ENCODE assay signal across 12 cellular contexts in genomic region chr11:122192634-122193245, GRCh38.
DNase-seq lines count a peak whose midpoint lies in the region; ATAC-seq, FAIRE-seq and TF ChIP-seq lines count a peak whose summit lies in the region.
"Had no signal": no experiment of that assay in that cellular context is flagged by ENCODE, and none has a peak within 500 bp of the region (broad histone marks: within the 10 kb centered on the region; RNA-seq: fewer than 3 reads in every experiment).

No MANE protein-coding gene starts in this region.

- no peaks in the 10 kb centered on the region for H3K36me3 ChIP-seq in GM12878 (ENCODE audit: control insufficient read depth in 2 of 2, insufficient read depth in 2 of 2, low read length in 1 of 2)
- H3K36me3 ChIP-seq in mesenchymal stem cell (ENCODE audit: control insufficient read depth in 1 of 2, insufficient read depth in 2 of 2, low read depth in 1 of 2, low read length in 2 of 2) = peaks cover 0 to 17% of the 10 kb centered on the region in 2 experiments
- no peaks in the 10 kb centered on the region for H3K36me3 ChIP-seq in kidney (ENCODE audit: control insufficient read depth in 1 of 2, insufficient read depth in 2 of 2, low read length in 2 of 2)

- H2BK5ac ChIP-seq in mesenchymal stem cell (ENCODE audit: low read depth, low read length, poor library complexity, severe bottlenecking) = no peak overlapping the region

- ATAC-seq in GM12878 (peak; percentile 24), HG03342 (IDR thresholded peaks at IDR 0.05; ENCODE audit: unreplicated experiment) (no peak)
- ATAC-seq: naive thymus-derived CD4-positive, alpha-beta T cell had no signal

- DNase-seq in EL (peak; percentile 61), HT1080 (ENCODE audit: low read depth) (peak; percentile 81), GM12878 (ENCODE audit: low read depth, low spot score) (no peak), mesenchymal stem cell (peak; percentile 73), GM19240 (ENCODE audit: insufficient read length, low spot score) (no peak), kidney (no peak), NCI-H1417 treated with DMSO at 0.1 percent for 48 hours (lab: John Stamatoyannopoulos, UW) (no peak)
- DNase-seq: GOT3; naive thymus-derived CD4-positive, alpha-beta T cell; NCI-H2171 had no signal

- H2AFZ ChIP-seq in GM12878 (ENCODE audit: control insufficient read depth, low read depth, low read length) (no peak overlapping the region), mesenchymal stem cell (ENCODE audit: low read depth, low read length) (no peak overlapping the region)

- CTCF ChIA-PET in GM12878 (lab: Yijun Ruan, JAX) = no interaction called here

- no peak for TF ChIP-seq POLR2A in GM12878 (IDR thresholded peaks at IDR 0.05; ENCODE audit: low read depth, low read length)

- no peak overlapping the region for H3K4ac ChIP-seq in mesenchymal stem cell (ENCODE audit: low read depth in 1 of 2, low read length in 2 of 2)

- H3K27ac ChIP-seq in GM12878 (ENCODE audit: control insufficient read depth, insufficient read depth) (no peak overlapping the region), mesenchymal stem cell (ENCODE audit: low read length, poor library complexity, severe bottlenecking) (peak overlapping the region; percentile 1), kidney (ENCODE audit: low read depth in 2 of 2, low read length in 2 of 2) (no peak overlapping the region)
- H3K27ac ChIP-seq: KMS-11 had no signal

- H2BK15ac ChIP-seq in mesenchymal stem cell (ENCODE audit: low read depth, poor library complexity, severe bottlenecking) = no peak overlapping the region

- SMC1A ChIA-PET in GM12878 (lab: Charles Lee; ENCODE audit: uncharacterized antibody, unreplicated experiment) = interaction anchor here (0.6 kb wide), 1 partner anchor 408 kb away, joined by 3 read pairs; no protein-coding TSS in a partner anchor

- H3K27me3 ChIP-seq in GM12878 (replicated peaks in 1 of 2; ENCODE audit: control insufficient read depth in 2 of 2, insufficient read depth in 2 of 2, low read length in 1 of 2) (no peaks in the 10 kb centered on the region), mesenchymal stem cell (ENCODE audit: control insufficient read depth in 1 of 2, insufficient read depth in 1 of 2, low read length in 2 of 2) (no peaks in the 10 kb centered on the region)

- WGBS in GM12878 (ENCODE audit: insufficient coverage, insufficient replicate concordance, low lambda C conversion rate, missing lambda C conversion rate) = 2% methylated on average over 3 of the region's 3 CpGs
- WGBS in mesenchymal stem cell = 34% methylated on average over 3 of the region's 3 CpGs

- RAD21 ChIA-PET in GM12878 (lab: Charles Lee; ENCODE audit: unreplicated experiment) = no interaction called here

- H4K8ac ChIP-seq in mesenchymal stem cell (ENCODE audit: low read length) = peak overlapping the region; percentile 45

- H3K4me1 ChIP-seq in GM12878 (ENCODE audit: control insufficient read depth, insufficient read depth, low read length) = no peaks in the 10 kb centered on the region
- peaks cover 1% of the 10 kb centered on the region for H3K4me1 ChIP-seq in mesenchymal stem cell (ENCODE audit: control insufficient read depth, insufficient read depth, low read depth, low read length)
- no peaks in the 10 kb centered on the region for H3K4me1 ChIP-seq in kidney (ENCODE audit: control insufficient read depth in 1 of 2, insufficient read depth in 1 of 2, low read depth in 1 of 2, low read length in 2 of 2)

- H3K9ac ChIP-seq in GM12878 (ENCODE audit: control insufficient read depth, insufficient read depth, low read length) = no peak overlapping the region
- peak overlapping the region; percentile 65 for H3K9ac ChIP-seq in mesenchymal stem cell (ENCODE audit: low read length)
- no peak overlapping the region for H3K9ac ChIP-seq in kidney (ENCODE audit: low read length in 2 of 2)
- H3K9ac ChIP-seq: KMS-11 had no signal

- peak overlapping the region; percentile 37 to 75 for H2BK12ac ChIP-seq in mesenchymal stem cell (ENCODE audit: low read length in 2 of 2)

- no peak for TF ChIP-seq CTCF in GM12878 (IDR thresholded peaks at IDR 0.05 in 2 of 3, conservative IDR thresholded peaks at IDR 0.05 in 1 of 3; ENCODE audit: control insufficient read depth in 2 of 3, extremely low read depth in 1 of 3, insufficient read depth in 1 of 3, low read depth in 3 of 3, low read length in 3 of 3)
- TF ChIP-seq CTCF in kidney (IDR thresholded peaks at IDR 0.05; ENCODE audit: borderline replicate concordance, extremely low read depth, insufficient read depth) = no peak

- no peak overlapping the region for H4K91ac ChIP-seq in mesenchymal stem cell (ENCODE audit: low read length)

- BruUV-seq in GM12878 (replicated peaks; lab: Mats Ljungman, UMichigan) = no TSS peak

- peak overlapping the region; percentile 53 for H2AK5ac ChIP-seq in mesenchymal stem cell (ENCODE audit: low read length, severe bottlenecking)

- intact Hi-C loops in GM12878 (cut with micrococcal nuclease; ENCODE audit: unreplicated experiment) (no loop called here), kidney (cut with DNase I) (no loop called here)

- H3K9me3 ChIP-seq in GM12878 (replicated peaks; ENCODE audit: control insufficient read depth, insufficient read depth, low read length) (no peaks in the 10 kb centered on the region), mesenchymal stem cell (ENCODE audit: control insufficient read depth, low read length) (no peaks in the 10 kb centered on the region), kidney (ENCODE audit: control insufficient read depth in 1 of 2, low read length in 2 of 2) (no peaks in the 10 kb centered on the region)

- H3K79me2 ChIP-seq in GM12878 (ENCODE audit: control insufficient read depth, insufficient read depth, low read length) = no peaks in the 10 kb centered on the region

- TF ChIP-seq EP300 in GM12878 (IDR thresholded peaks at IDR 0.05; ENCODE audit: borderline replicate concordance in 1 of 2, control insufficient read depth in 1 of 2, low read depth in 2 of 2, low read length in 2 of 2) = no peak

- TF ChIP-seq RAD21 in GM12878 (IDR thresholded peaks at IDR 0.05; ENCODE audit: insufficient read depth, low read depth, low read length) = no peak

- H3K4me3 ChIP-seq in GM12878 (no peak overlapping the region), mesenchymal stem cell (ENCODE audit: insufficient read depth in 1 of 2, low read depth in 1 of 2, low read length in 2 of 2) (no peak overlapping the region), kidney (ENCODE audit: low read length in 2 of 2) (no peak overlapping the region)

- H4K20me1 ChIP-seq in GM12878 (ENCODE audit: control insufficient read depth, insufficient read depth) = no peaks in the 10 kb centered on the region

- H3K4me2 ChIP-seq in GM12878 (ENCODE audit: control insufficient read depth, insufficient read depth) = no peak overlapping the region
- H3K4me2 ChIP-seq in mesenchymal stem cell (ENCODE audit: low read length, poor library complexity, severe bottlenecking) = no peak overlapping the region
- H3K4me2 ChIP-seq: KMS-11 had no signal

- H3K14ac ChIP-seq in mesenchymal stem cell (ENCODE audit: low read length in 2 of 2) = no peak overlapping the region

- H3K23ac ChIP-seq in mesenchymal stem cell (ENCODE audit: low read length in 2 of 2) = no peak overlapping the region

- POLR2A ChIA-PET in GM12878 (lab: Charles Lee) = no interaction called here

- H2BK120ac ChIP-seq in mesenchymal stem cell (ENCODE audit: low read depth, low read length) = peak overlapping the region; percentile 40

- peaks cover 3% of the 10 kb centered on the region for H3K79me1 ChIP-seq in mesenchymal stem cell (replicated peaks; ENCODE audit: low read length, poor library complexity, severe bottlenecking)

- no peak for FAIRE-seq in GM12878 (lab: Jason Lieb, UNC)
- no peak for FAIRE-seq in kidney (lab: Jason Lieb, UNC)

- peak overlapping the region; percentile 14 to 70 for H3K18ac ChIP-seq in mesenchymal stem cell (ENCODE audit: low read depth in 1 of 2, low read length in 2 of 2)

- in situ Hi-C loops in GM12878 (cut with MboI) = no loop called here

TF ChIP-seq in GM12878, 131 proteins besides CTCF, POLR2A, EP300 and RAD21 (continues in another document):
- TF ChIP-seq POLR2AphosphoS2 (IDR thresholded peaks at IDR 0.05; ENCODE audit: low read depth, low read length) (no peak), CBX5 (IDR thresholded peaks at IDR 0.05; ENCODE audit: low read depth) (no peak), JUNB (IDR thresholded peaks at IDR 0.05) (peak; percentile 90), SMAD5 (IDR thresholded peaks at IDR 0.05; ENCODE audit: low read depth) (no peak), IRF4 (IDR thresholded peaks at IDR 0.05; ENCODE audit: low read depth, low read length) (0 out of 2 replicates have a peak, but pooled peaks have one; percentile 30), EED (IDR thresholded peaks at IDR 0.05; ENCODE audit: low read depth) (no peak), CBFB (IDR thresholded peaks at IDR 0.05; ENCODE audit: low read depth) (no peak), IKZF1 (conservative IDR thresholded peaks at IDR 0.05) (no peak), BRCA1 (IDR thresholded peaks at IDR 0.05; ENCODE audit: low read depth, low read length) (no peak), SIX5 (IDR thresholded peaks at IDR 0.05; ENCODE audit: low read depth, low read length, severe bottlenecking) (no peak), BACH1 (IDR thresholded peaks at IDR 0.05; ENCODE audit: borderline replicate concordance) (no peak)
- TF ChIP-seq, protein P1, sequence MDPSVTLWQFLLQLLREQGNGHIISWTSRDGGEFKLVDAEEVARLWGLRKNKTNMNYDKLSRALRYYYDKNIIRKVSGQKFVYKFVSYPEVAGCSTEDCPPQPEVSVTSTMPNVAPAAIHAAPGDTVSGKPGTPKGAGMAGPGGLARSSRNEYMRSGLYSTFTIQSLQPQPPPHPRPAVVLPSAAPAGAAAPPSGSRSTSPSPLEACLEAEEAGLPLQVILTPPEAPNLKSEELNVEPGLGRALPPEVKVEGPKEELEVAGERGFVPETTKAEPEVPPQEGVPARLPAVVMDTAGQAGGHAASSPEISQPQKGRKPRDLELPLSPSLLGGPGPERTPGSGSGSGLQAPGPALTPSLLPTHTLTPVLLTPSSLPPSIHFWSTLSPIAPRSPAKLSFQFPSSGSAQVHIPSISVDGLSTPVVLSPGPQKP (IDR thresholded peaks at IDR 0.05; ENCODE audit: low read depth, low read length) = no peak

Comparison
In these comparisons a context has a peak if more than half of its experiments do, and no peak if none do; other contexts are left out.
1. DNase-seq: peak in EL (single experiment), HT1080 (single experiment) and mesenchymal stem cell (single experiment); none in GM12878 (single experiment), GM19240 (single experiment), kidney (single experiment) and NCI-H1417 treated with DMSO at 0.1 percent for 48 hours (single experiment).